ENCODE assay signal across 1 cellular context in the genomic region with DNA sequence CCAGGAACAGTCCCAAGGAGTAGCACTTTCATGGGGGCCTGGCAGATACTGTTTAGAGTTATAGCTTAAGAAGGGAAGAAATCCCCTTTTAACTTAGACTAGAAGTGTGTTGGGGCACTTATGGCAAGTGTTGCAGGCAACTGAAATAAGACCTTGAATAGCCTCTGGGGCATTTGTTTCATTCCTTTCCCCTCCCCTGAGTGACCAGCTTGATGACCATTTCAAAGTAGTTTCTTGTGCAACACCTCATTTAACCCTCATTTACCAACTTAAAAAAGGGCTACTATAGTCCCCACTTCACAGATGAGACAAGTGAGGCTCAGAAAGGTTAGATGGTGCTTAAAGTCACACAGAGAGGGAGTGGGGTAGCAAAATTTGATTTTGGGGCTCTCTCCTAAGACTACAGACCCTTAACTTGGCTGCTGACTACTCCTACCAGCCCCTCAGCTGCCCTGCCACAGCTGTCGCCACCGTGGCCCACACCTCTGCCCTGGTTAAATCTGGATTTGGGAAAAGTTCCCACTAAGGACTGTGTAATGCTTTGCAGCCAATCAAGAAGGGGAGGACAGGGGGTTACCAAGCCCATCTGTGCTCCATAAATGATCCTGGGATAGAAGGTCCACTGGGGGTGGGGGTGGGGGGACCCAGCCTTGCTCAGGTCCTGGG.
A peak's percentile ranks its signal among the peaks of the same experiment; 100 is the strongest.
TF ChIP-seq lines count a peak whose summit lies in the region.

No MANE protein-coding gene starts in this region.

TF ChIP-seq in IMR-90, 13 proteins besides CTCF, POLR2A, EP300 and RAD21:
- TF ChIP-seq SMC3 (IDR thresholded peaks at IDR 0.05; ENCODE audit: low read depth, low read length) (no peak), BHLHE40 (IDR thresholded peaks at IDR 0.05; ENCODE audit: low read depth, low read length) (no peak), NFE2L2 (IDR thresholded peaks at IDR 0.05; ENCODE audit: low read depth, low read length) (no peak), CEBPB (IDR thresholded peaks at IDR 0.05; ENCODE audit: low read depth, low read length) (peak; percentile 61), USF2 (IDR thresholded peaks at IDR 0.05; ENCODE audit: low read depth, low read length) (no peak), RCOR1 (IDR thresholded peaks at IDR 0.05; ENCODE audit: insufficient replicate concordance, low read length) (no peak), FOS (IDR thresholded peaks at IDR 0.05; ENCODE audit: low read depth, low read length) (no peak), ELK1 (IDR thresholded peaks at IDR 0.05; ENCODE audit: borderline replicate concordance, low read depth, low read length) (no peak)
